Comparison of ENCODE assay signal across 13 cellular contexts in genomic region chr1:203299180-203299579, GRCh38. TPM values are rescaled to one million over a fixed set of nuclear protein-coding genes. Genes with fewer than 3 reads are reported as not detected.
DNase-seq lines count a peak whose midpoint lies in the region; ATAC-seq, FAIRE-seq and TF ChIP-seq lines count a peak whose summit lies in the region.
"Had no signal": no experiment of that assay in that cellular context is flagged by ENCODE, and none has a peak within 500 bp of the region (broad histone marks: within the 10 kb centered on the region; RNA-seq: fewer than 3 reads in every experiment).

No MANE protein-coding gene starts in this region.

- FAIRE-seq in HepG2 (lab: Jason Lieb, UNC): no peak
- FAIRE-seq: endometrium had no signal

- no peaks in the 10 kb centered on the region for H3K36me3 ChIP-seq in ascending aorta
- H3K36me3 ChIP-seq in HepG2 (replicated peaks in 1 of 2; ENCODE audit: control insufficient read depth in 1 of 2, insufficient read depth in 2 of 2, low read length in 2 of 2): no peaks in the 10 kb centered on the region

- no peak overlapping the region for H3K4me2 ChIP-seq in HepG2 (ENCODE audit: low read depth, low read length)

- 43% methylated on average over 3 of the region's 4 CpGs for WGBS in HepG2 (ENCODE audit: low lambda C conversion rate)

- no peaks in the 10 kb centered on the region for H3K79me2 ChIP-seq in HepG2 (ENCODE audit: insufficient read depth, low read length)

- CTCF ChIA-PET in HepG2 (lab: Yijun Ruan, JAX; ENCODE audit: low intra/inter-chr PET ratio, low total read pairs): no interaction called here

- no peaks in the 10 kb centered on the region for H3K9me3 ChIP-seq in ascending aorta
- no peaks in the 10 kb centered on the region for H3K9me3 ChIP-seq in HepG2 (ENCODE audit: low read length)
- H3K9me3 ChIP-seq: body of pancreas had no signal

- H3K4me1 ChIP-seq in ascending aorta: no peaks in the 10 kb centered on the region
- peaks cover 16% of the 10 kb centered on the region for H3K4me1 ChIP-seq in HepG2 (ENCODE audit: insufficient read depth, low read length)

- H3K4me3 ChIP-seq in ascending aorta (no peak overlapping the region), HepG2 (replicated peaks in 1 of 3; ENCODE audit: insufficient read depth in 1 of 3, low read depth in 2 of 3, low read length in 3 of 3) (no peak overlapping the region)
- H3K4me3 ChIP-seq: body of pancreas had no signal

- no peak overlapping the region for H3K9ac ChIP-seq in HepG2 (ENCODE audit: insufficient read depth, low read depth, low read length)

- no peak for TF ChIP-seq RAD21 in HepG2 (CRISPR knock-in tag; IDR thresholded peaks at IDR 0.05)

- no peaks in the 10 kb centered on the region for H3K27me3 ChIP-seq in ascending aorta
- peaks cover 0 to 34% of the 10 kb centered on the region in 2 experiments; a peak in 4 of 5 replicates for H3K27me3 ChIP-seq in HepG2 (ENCODE audit: control insufficient read depth in 1 of 2, insufficient read depth in 2 of 2, low read length in 2 of 2)
- H3K27me3 ChIP-seq: body of pancreas had no signal

- ATAC-seq in GM18505 (IDR thresholded peaks at IDR 0.05; ENCODE audit: unreplicated experiment) (no peak), GM21717 (IDR thresholded peaks at IDR 0.05; ENCODE audit: unreplicated experiment) (peak; percentile 45), HepG2 (no peak), Right ventricle myocardium inferior (no peak)
- ATAC-seq: body of pancreas had no signal

- no peak for TF ChIP-seq EP300 in HepG2 (IDR thresholded peaks at IDR 0.05; ENCODE audit: low read depth in 2 of 2, low read length in 2 of 2)
- no peak for TF ChIP-seq EP300 in HepG2 (CRISPR knock-in tag; IDR thresholded peaks at IDR 0.05; ENCODE audit: borderline replicate concordance)

- in situ Hi-C loops in HepG2 (cut with HindIII; ENCODE audit: extremely low pct_ligation_motif_present, low pct_unique_long_range_greater_than_20kb): no loop called here

- DNase-seq in NCI-H1092 (lab: John Stamatoyannopoulos, UW) (peak; percentile 72), posterior vena cava (ENCODE audit: low spot score) (peak; percentile 56), ascending aorta (ENCODE audit: low spot score in 2 of 2) (no peak), HepG2 (ENCODE audit: low spot score) (no peak), Right ventricle myocardium inferior (ENCODE audit: missing footprints) (no peak), NCI-H345 treated with DMSO at 0.1 percent for 48 hours (lab: John Stamatoyannopoulos, UW; ENCODE audit: unreplicated experiment) (no peak)
- DNase-seq: body of pancreas, hypothalamus, NCI-H2171, retina had no signal

- no peak for TF ChIP-seq CTCF in ascending aorta (IDR thresholded peaks at IDR 0.05)
- TF ChIP-seq CTCF in HepG2 (CRISPR knock-in tag; IDR thresholded peaks at IDR 0.05): no peak

- H3K27ac ChIP-seq in ascending aorta (no peak overlapping the region), HepG2 (ENCODE audit: extremely low read length, insufficient read depth, low read length) (no peak overlapping the region)
- H3K27ac ChIP-seq: body of pancreas had no signal

- TF ChIP-seq POLR2A in GM18505 (IDR thresholded peaks at IDR 0.05; ENCODE audit: borderline replicate concordance, extremely low read depth, insufficient read depth, insufficient read length) (peak; percentile 61), HepG2 (IDR thresholded peaks at IDR 0.05; ENCODE audit: insufficient read depth in 1 of 2, low read depth in 2 of 2, low read length in 2 of 2) (no peak)

- no peak overlapping the region for H2AFZ ChIP-seq in HepG2 (ENCODE audit: low read length)

- no TSS peak for BruUV-seq in HepG2 (replicated peaks; lab: Mats Ljungman, UMichigan)

- POLR2A ChIA-PET in HepG2 (lab: Yijun Ruan, JAX): no interaction called here

- intact Hi-C loops in posterior vena cava (cut with DNase I): no loop called here
- intact Hi-C loops in ascending aorta (cut with DNase I): no loop called here
- intact Hi-C loops in HepG2 (cut with micrococcal nuclease; ENCODE audit: unreplicated experiment): no loop called here
- intact Hi-C loops in Right ventricle myocardium inferior (cut with DNase I): no loop called here

- no peaks in the 10 kb centered on the region for H4K20me1 ChIP-seq in HepG2 (ENCODE audit: insufficient read depth, low read length)

TF ChIP-seq in HepG2, 621 proteins besides CTCF, POLR2A, EP300 and RAD21:
- TF ChIP-seq SIX1 (CRISPR knock-in tag; IDR thresholded peaks at IDR 0.05; ENCODE audit: borderline replicate concordance) (no peak), ZNF704 (CRISPR knock-in tag; IDR thresholded peaks at IDR 0.05; ENCODE audit: borderline replicate concordance) (no peak)

RNA-seq across cellular contexts. Expression of gene BTG2, which starts 6.1 kb away (rescaled TPM):
- total RNA-seq in posterior vena cava: 100 to 1,000 TPM in 1 of 2 donors, 10 to 100 TPM in 1; 64.7 to 153 TPM
- total RNA-seq in ascending aorta: 219 TPM
- total RNA-seq in HepG2 (2016; rRNA removed; fragmentation: Illumina TruSeq; extraction: Trizol): 18.3 and 18.7 TPM in 2 replicates
- 2.8 and 3.5 TPM in 2 replicates for total RNA-seq in HepG2 (2016; cell fraction: cytosol; rRNA removed; fragmentation: Illumina TruSeq; extraction: Trizol; ENCODE audit: low read depth)
- total RNA-seq in HepG2 (2016; cell fraction: insoluble cytoplasmic fraction; rRNA removed; fragmentation: Illumina TruSeq; extraction: Trizol): 15.4 and 19.8 TPM in 2 replicates
- 11.7 and 12.9 TPM in 2 replicates for total RNA-seq in HepG2 (2016; cell fraction: membrane; rRNA removed; fragmentation: Illumina TruSeq; extraction: Trizol)
- 11.8 and 13.3 TPM in 2 replicates for total RNA-seq in HepG2 (2016; cell fraction: nucleus; rRNA removed; fragmentation: Illumina TruSeq; extraction: Trizol)
- 13.6 and 16.7 TPM in 2 replicates for polyA plus RNA-seq in HepG2 (2011; rRNA removed)
- 11.2 and 13.0 TPM in 2 replicates for polyA plus RNA-seq in HepG2 (2011; cell fraction: cytosol; rRNA removed)
- 8.6 and 10.6 TPM in 2 replicates for polyA plus RNA-seq in HepG2 (2011; cell fraction: nucleus; rRNA removed)
- polyA plus RNA-seq in HepG2 (2012): 4.4 and 7.3 TPM in 2 replicates
- 2.1 and 2.2 TPM in 2 replicates for polyA plus RNA-seq in HepG2 (2016; cell fraction: cytosol; fragmentation: Illumina TruSeq; extraction: Trizol; ENCODE audit: low read depth)
- polyA plus RNA-seq in HepG2 (2016; cell fraction: insoluble cytoplasmic fraction; fragmentation: Illumina TruSeq; extraction: Trizol; ENCODE audit: low read depth): 18.8 and 19.2 TPM in 2 replicates
- polyA plus RNA-seq in HepG2 (2016; cell fraction: membrane; fragmentation: Illumina TruSeq; extraction: Trizol; ENCODE audit: low read depth): 6.5 and 7.0 TPM in 2 replicates
- polyA plus RNA-seq in HepG2 (2016; cell fraction: nucleus; fragmentation: Illumina TruSeq; extraction: Trizol; ENCODE audit: insufficient read depth, low read depth): 18.0 and 19.6 TPM in 2 replicates
- 9.6 and 12.5 TPM in 2 replicates for polyA minus RNA-seq in HepG2 (2011; rRNA and poly(A)+ RNA removed; ENCODE audit: low replicate concordance)
- 8.5 and 9.2 TPM in 2 replicates for polyA minus RNA-seq in HepG2 (2011; cell fraction: cytosol; rRNA and poly(A)+ RNA removed)
- polyA minus RNA-seq in HepG2 (2011; cell fraction: nucleus; rRNA and poly(A)+ RNA removed): 4.9 and 8.8 TPM in 2 replicates
- 44.8 TPM for total RNA-seq in Right ventricle myocardium inferior

RNA-seq across cellular contexts. Expression of gene FMOD, which starts 51.7 kb away (rescaled TPM):
- total RNA-seq in posterior vena cava (100 to 1,000 TPM; 102 to 216 TPM), ascending aorta (92.3 TPM), HepG2 (2016; rRNA removed; fragmentation: Illumina TruSeq; extraction: Trizol) (not detected in 2 replicates), Right ventricle myocardium inferior (7.7 TPM)
- not detected in 2 replicates for total RNA-seq in HepG2 (2016; cell fraction: cytosol; rRNA removed; fragmentation: Illumina TruSeq; extraction: Trizol; ENCODE audit: low read depth)
- not detected in 2 replicates for total RNA-seq in HepG2 (2016; cell fraction: insoluble cytoplasmic fraction; rRNA removed; fragmentation: Illumina TruSeq; extraction: Trizol)
- not detected in 2 replicates for total RNA-seq in HepG2 (2016; cell fraction: membrane; rRNA removed; fragmentation: Illumina TruSeq; extraction: Trizol)
- total RNA-seq in HepG2 (2016; cell fraction: nucleus; rRNA removed; fragmentation: Illumina TruSeq; extraction: Trizol): not detected in 2 replicates
- polyA plus RNA-seq in HepG2 (2011; rRNA removed): 0.04 and 0.08 TPM in 2 replicates
- 0.08 TPM in 2 replicates for polyA plus RNA-seq in HepG2 (2011; cell fraction: cytosol; rRNA removed)
- not detected in 2 replicates for polyA plus RNA-seq in HepG2 (2011; cell fraction: nucleus; rRNA removed)
- polyA plus RNA-seq in HepG2 (2012): not detected in 2 replicates
- not detected in 2 replicates for polyA plus RNA-seq in HepG2 (2016; cell fraction: cytosol; fragmentation: Illumina TruSeq; extraction: Trizol; ENCODE audit: low read depth)
- polyA plus RNA-seq in HepG2 (2016; cell fraction: insoluble cytoplasmic fraction; fragmentation: Illumina TruSeq; extraction: Trizol; ENCODE audit: low read depth): not detected in 2 replicates
- not detected in 2 replicates for polyA plus RNA-seq in HepG2 (2016; cell fraction: membrane; fragmentation: Illumina TruSeq; extraction: Trizol; ENCODE audit: low read depth)
- not detected in 2 replicates for polyA plus RNA-seq in HepG2 (2016; cell fraction: nucleus; fragmentation: Illumina TruSeq; extraction: Trizol; ENCODE audit: insufficient read depth, low read depth)
- polyA minus RNA-seq in HepG2 (2011; rRNA and poly(A)+ RNA removed; ENCODE audit: low replicate concordance): not detected in 2 replicates
- not detected in 2 replicates for polyA minus RNA-seq in HepG2 (2011; cell fraction: cytosol; rRNA and poly(A)+ RNA removed)
- not detected in 2 replicates for polyA minus RNA-seq in HepG2 (2011; cell fraction: nucleus; rRNA and poly(A)+ RNA removed)

Comparison
In these comparisons a context has a peak if more than half of its experiments do, and no peak if none do; other contexts are left out.
1. DNase-seq: peak in NCI-H1092 (single experiment) and posterior vena cava (single experiment); none in ascending aorta (0 of 2), HepG2 (single experiment), Right ventricle myocardium inferior (single experiment) and NCI-H345 treated with DMSO at 0.1 percent for 48 hours (single experiment).
2. RNA of gene FMOD, which starts 51.7 kb away (total RNA-seq): 102 to 216 TPM in posterior vena cava and 92.3 TPM in ascending aorta (single experiment); 7.7 TPM in Right ventricle myocardium inferior (single experiment) and not detected in HepG2; every median in the first group is over 10 times any median in the second.